11 cellular contexts compared by ENCODE assay signal in genomic region chr10:132634241-132634946, GRCh38.
DNase-seq lines count a peak whose midpoint lies in the region; ATAC-seq and TF ChIP-seq lines count a peak whose summit lies in the region.
"Had no signal": no experiment of that assay in that cellular context is flagged by ENCODE, and none has a peak within 500 bp of the region (broad histone marks: within the 10 kb centered on the region; RNA-seq: fewer than 3 reads in every experiment).

No MANE protein-coding gene starts in this region.

- no peaks in the 10 kb centered on the region for H3K27me3 ChIP-seq in uterus
- H3K27me3 ChIP-seq: tibial nerve had no signal

- H3K4me1 ChIP-seq in uterus = peaks cover 9 to 35% of the 10 kb centered on the region in 2 donors

- ATAC-seq in left colon (peak; percentile 89), HG02840 (IDR thresholded peaks at IDR 0.05; ENCODE audit: low FRiP score, unreplicated experiment) (no peak)

- peak overlapping the region; percentile 96 to 97 for H3K27ac ChIP-seq in uterus

- no peaks in the 10 kb centered on the region for H3K36me3 ChIP-seq in uterus
- H3K36me3 ChIP-seq: tibial nerve had no signal

- no peak overlapping the region for H3K4me3 ChIP-seq in uterus
- H3K4me3 ChIP-seq: tibial nerve had no signal

- TF ChIP-seq CTCF in uterus (IDR thresholded peaks at IDR 0.05) = no peak

- no peaks in the 10 kb centered on the region for H3K9me3 ChIP-seq in uterus
- H3K9me3 ChIP-seq: tibial nerve had no signal

- intact Hi-C loops in left colon (cut with DNase I, micrococcal nuclease) = loop anchor here (10.0 kb wide), 3 partner anchors 100 to 240 kb away; partner anchors contain the start of genes INPP5A (in 1 of the 2) and PWWP2B (in 1 of the 2)
- intact Hi-C loops in uterus (cut with DNase I; ENCODE audit: low total_unique reads) = loop anchor here (10.0 kb wide), 1 partner anchor 60 kb away; no protein-coding TSS in a partner anchor

- TF ChIP-seq POLR2A in uterus (IDR thresholded peaks at IDR 0.05) = no peak

- DNase-seq in activated effector memory CD4-positive, alpha-beta T cell treated with anti-CD3 and anti-CD28 coated beads, Interleukin-2, amount 50 U/mL, for 16 hours = peak; percentile 56
- DNase-seq in activated effector memory CD4-positive, alpha-beta T cell treated with Interleukin-2 at 50 U/mL for 16 hours = no peak
- DNase-seq in SW480 (ENCODE audit: low spot score) = peak; percentile 91
- peak; percentile 62 to 68 for DNase-seq in left colon
- DNase-seq in uterus = peak in 1 of 2 donors; percentile 14
- DNase-seq in glomerular visceral epithelial cell (ENCODE audit: extremely low spot score) = no peak
- no peak for DNase-seq in kidney glomerular epithelial cell (lab: John Stamatoyannopoulos, UW)
- DNase-seq: activated naive CD4-positive, alpha-beta T cell; MV-4-11 had no signal

Comparison
In these comparisons a context has a peak if more than half of its experiments do, and no peak if none do; other contexts are left out.
1. DNase-seq: peak in activated effector memory CD4-positive, alpha-beta T cell treated with anti-CD3 and anti-CD28 coated beads, Interleukin-2, amount 50 U/mL, for 16 hours (single experiment), SW480 (single experiment) and left colon (2 of 2); none in activated effector memory CD4-positive, alpha-beta T cell treated with Interleukin-2 at 50 U/mL for 16 hours (single experiment), glomerular visceral epithelial cell (single experiment) and kidney glomerular epithelial cell (single experiment).